14 cellular contexts compared by ENCODE assay signal in the genomic region with DNA sequence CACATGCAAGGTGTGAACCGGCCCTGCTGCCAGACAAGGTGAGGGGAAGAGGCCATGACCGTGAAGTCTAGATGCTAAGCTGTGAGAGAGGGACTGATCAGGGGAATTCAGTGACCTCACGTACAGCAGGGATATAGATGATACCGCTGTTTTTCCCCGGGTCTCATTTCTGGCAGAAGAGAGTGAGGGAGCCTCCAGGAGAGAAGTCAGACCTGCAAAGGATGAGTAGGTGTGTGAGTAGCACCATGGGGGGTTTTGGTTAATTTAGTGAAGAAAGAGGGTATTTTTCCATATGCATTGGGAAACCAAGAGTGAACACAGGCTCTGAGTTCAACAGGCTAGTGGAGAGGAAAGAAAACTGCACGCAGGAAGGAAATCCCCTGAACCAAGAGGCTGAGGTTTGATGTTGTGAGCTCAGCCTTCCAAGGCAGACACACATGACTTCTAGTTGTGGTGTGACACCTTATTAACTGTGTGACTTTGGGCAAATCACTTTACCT.
DNase-seq lines count a peak whose midpoint lies in the region; ATAC-seq and TF ChIP-seq lines count a peak whose summit lies in the region.
"Had no signal": no experiment of that assay in that cellular context is flagged by ENCODE, and none has a peak within 500 bp of the region (broad histone marks: within the 10 kb centered on the region; RNA-seq: fewer than 3 reads in every experiment).

No MANE protein-coding gene starts in this region.

- in situ Hi-C loops in brain microvascular endothelial cell (cut with HindIII; ENCODE audit: low pct_ligation_motif_present, low sequenced_read_pairs): no loop called here

- H3K4me3 ChIP-seq in upper lobe of right lung: no peak overlapping the region
- H3K4me3 ChIP-seq in brain microvascular endothelial cell (ENCODE audit: low read depth, low read length): no peak overlapping the region

- H3K9me3 ChIP-seq in upper lobe of right lung: no peaks in the 10 kb centered on the region

- H3K4me1 Mint-ChIP-seq in T-cell: peaks cover 2 to 5% (median 3%) of the 10 kb centered on the region in 3 donors

- H3K36me3 ChIP-seq in upper lobe of right lung: no peaks in the 10 kb centered on the region
- no peaks in the 10 kb centered on the region for H3K36me3 ChIP-seq in brain microvascular endothelial cell (replicated peaks)

- CTCF ChIA-PET in GM10248 (lab: Yijun Ruan, JAX): interaction anchor here (0.8 to 2.0 kb wide), 5 partner anchors 10 to 157 kb away, joined by 3 to 9 read pairs (median 4); no protein-coding TSS in a partner anchor
- CTCF ChIA-PET in T-cell (lab: Charles Lee): no interaction called here

- no peaks in the 10 kb centered on the region for H3K9me3 Mint-ChIP-seq in T-cell

- H3K36me3 Mint-ChIP-seq in T-cell: no peaks in the 10 kb centered on the region

- no peaks in the 10 kb centered on the region for H3K27me3 Mint-ChIP-seq in T-cell

- H3K27me3 ChIP-seq in upper lobe of right lung (no peaks in the 10 kb centered on the region), brain microvascular endothelial cell (replicated peaks) (no peaks in the 10 kb centered on the region)

- H3K4me1 ChIP-seq in upper lobe of right lung: no peaks in the 10 kb centered on the region

- H3K4me3 Mint-ChIP-seq in T-cell: no peak overlapping the region

- peak; percentile 64 for ATAC-seq in GM19025 (IDR thresholded peaks at IDR 0.05; ENCODE audit: low read depth, unreplicated experiment)
- ATAC-seq in HG02759 (IDR thresholded peaks at IDR 0.05; ENCODE audit: unreplicated experiment): peak; percentile 63
- peak in 3 of 4 experiments; percentile 24 to 66 (median 62) for ATAC-seq in T-cell (replicated peaks in 1 of 4)
- ATAC-seq in upper lobe of right lung: no peak

- POLR2A ChIA-PET in GM10248 (lab: Yijun Ruan, JAX): interaction anchor here (1.0 kb wide), 1 partner anchor 143 kb away, joined by 4 read pairs; no protein-coding TSS in a partner anchor
- POLR2A ChIA-PET in T-cell (lab: Charles Lee): no interaction called here

- intact Hi-C loops in upper lobe of right lung (cut with DNase I): no loop called here

- H3K27ac ChIP-seq in upper lobe of right lung (no peak overlapping the region), brain microvascular endothelial cell (no peak overlapping the region)
- H3K27ac ChIP-seq: KMS-11 had no signal

- DNase-seq in GM10248 (ENCODE audit: extremely low spot score) (peak; percentile 22), T-cell (no peak), midbrain (lab: John Stamatoyannopoulos, UW) (no peak), upper lobe of right lung (no peak), brain microvascular endothelial cell (no peak), NCI-H2227 (lab: John Stamatoyannopoulos, UW; ENCODE audit: unreplicated experiment) (no peak)
- DNase-seq: activated CD4-positive, alpha-beta T cell treated with anti-CD3 and anti-CD28 coated beads for 4 hours; AML-193; amniotic stem cell; NCI-H2227 treated with DMSO at 0.1 percent for 48 hours; SIG-M5 had no signal

- TF ChIP-seq CTCF in GM10248 (IDR thresholded peaks at IDR 0.05; ENCODE audit: control extremely low read depth, extremely low read depth, low read depth, missing control alignments) (no peak), upper lobe of right lung (IDR thresholded peaks at IDR 0.05) (no peak), brain microvascular endothelial cell (IDR thresholded peaks at IDR 0.05; ENCODE audit: low read depth, low read length, missing control alignments) (no peak)

- H3K27ac Mint-ChIP-seq in T-cell: no peak overlapping the region
